In the genomic region with DNA sequence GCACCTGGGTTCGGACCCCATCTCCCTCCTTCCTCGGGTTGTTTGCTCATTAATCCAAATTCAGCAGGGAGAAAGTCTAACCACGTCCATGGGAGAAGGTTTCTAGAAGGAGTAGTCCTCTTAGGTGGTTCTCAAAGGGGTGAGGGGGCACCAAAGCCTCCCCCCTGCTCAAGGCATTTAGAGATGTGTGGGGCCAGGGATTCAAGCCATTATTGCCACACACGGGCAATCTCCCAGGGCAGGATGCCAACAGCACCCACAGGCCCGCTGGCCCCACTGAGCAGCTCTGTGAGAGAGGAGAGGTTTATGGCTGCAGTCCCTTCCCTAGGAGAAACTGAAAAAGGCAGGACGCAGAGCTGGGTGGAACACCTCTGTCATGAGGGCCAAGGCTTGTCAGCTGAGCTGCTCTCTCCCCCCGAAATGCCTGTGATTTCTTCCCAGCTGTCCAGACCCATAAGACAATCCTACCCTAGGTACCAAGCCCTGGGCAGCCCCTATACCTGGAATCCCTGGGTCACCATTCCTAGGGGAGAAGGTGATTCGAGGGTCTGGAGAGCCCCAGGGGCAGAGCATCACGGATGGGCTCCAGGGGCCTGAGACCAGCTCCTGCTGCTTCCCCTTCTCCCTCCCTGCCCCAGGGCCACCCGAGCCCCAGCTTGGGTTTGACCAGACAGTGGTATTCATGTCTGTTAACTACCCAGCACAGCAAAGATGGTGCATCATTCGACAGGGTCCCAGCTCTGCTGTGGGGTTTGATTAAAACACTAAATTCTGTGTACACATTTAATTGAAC, we compare ENCODE assay signal across 2 cellular contexts.
TF ChIP-seq lines count a peak whose summit lies in the region.

No MANE protein-coding gene starts in this region.

TF ChIP-seq in K562, 482 proteins besides CTCF, POLR2A, EP300 and RAD21 (continues in another document):
- TF ChIP-seq, protein P1, sequence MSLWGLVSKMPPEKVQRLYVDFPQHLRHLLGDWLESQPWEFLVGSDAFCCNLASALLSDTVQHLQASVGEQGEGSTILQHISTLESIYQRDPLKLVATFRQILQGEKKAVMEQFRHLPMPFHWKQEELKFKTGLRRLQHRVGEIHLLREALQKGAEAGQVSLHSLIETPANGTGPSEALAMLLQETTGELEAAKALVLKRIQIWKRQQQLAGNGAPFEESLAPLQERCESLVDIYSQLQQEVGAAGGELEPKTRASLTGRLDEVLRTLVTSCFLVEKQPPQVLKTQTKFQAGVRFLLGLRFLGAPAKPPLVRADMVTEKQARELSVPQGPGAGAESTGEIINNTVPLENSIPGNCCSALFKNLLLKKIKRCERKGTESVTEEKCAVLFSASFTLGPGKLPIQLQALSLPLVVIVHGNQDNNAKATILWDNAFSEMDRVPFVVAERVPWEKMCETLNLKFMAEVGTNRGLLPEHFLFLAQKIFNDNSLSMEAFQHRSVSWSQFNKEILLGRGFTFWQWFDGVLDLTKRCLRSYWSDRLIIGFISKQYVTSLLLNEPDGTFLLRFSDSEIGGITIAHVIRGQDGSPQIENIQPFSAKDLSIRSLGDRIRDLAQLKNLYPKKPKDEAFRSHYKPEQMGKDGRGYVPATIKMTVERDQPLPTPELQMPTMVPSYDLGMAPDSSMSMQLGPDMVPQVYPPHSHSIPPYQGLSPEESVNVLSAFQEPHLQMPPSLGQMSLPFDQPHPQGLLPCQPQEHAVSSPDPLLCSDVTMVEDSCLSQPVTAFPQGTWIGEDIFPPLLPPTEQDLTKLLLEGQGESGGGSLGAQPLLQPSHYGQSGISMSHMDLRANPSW (CRISPR knock-in tag; IDR thresholded peaks at IDR 0.05), result no peak
- no peak for TF ChIP-seq ZC3H4 (CRISPR knock-in tag; IDR thresholded peaks at IDR 0.05; ENCODE audit: borderline replicate concordance)
- TF ChIP-seq ZBTB1 (CRISPR knock-in tag; IDR thresholded peaks at IDR 0.05; ENCODE audit: borderline replicate concordance, low read depth), result no peak
- no peak for TF ChIP-seq SRSF7 (optimal IDR thresholded peaks at IDR 0.05; ENCODE audit: low read depth, low read length)
- TF ChIP-seq GATAD2B (IDR thresholded peaks at IDR 0.05; ENCODE audit: borderline replicate concordance), result no peak
- TF ChIP-seq ERF (CRISPR knock-in tag; IDR thresholded peaks at IDR 0.05), result no peak
- no peak for TF ChIP-seq ESRRB (CRISPR knock-in tag; IDR thresholded peaks at IDR 0.05; ENCODE audit: borderline replicate concordance)
- no peak for TF ChIP-seq ZNF274 (IDR thresholded peaks at IDR 0.05; ENCODE audit: borderline replicate concordance, low read depth, low read length)
- no peak for TF ChIP-seq RBM15 (IDR thresholded peaks at IDR 0.05; ENCODE audit: insufficient read depth, low read length)
- TF ChIP-seq, protein P2, sequence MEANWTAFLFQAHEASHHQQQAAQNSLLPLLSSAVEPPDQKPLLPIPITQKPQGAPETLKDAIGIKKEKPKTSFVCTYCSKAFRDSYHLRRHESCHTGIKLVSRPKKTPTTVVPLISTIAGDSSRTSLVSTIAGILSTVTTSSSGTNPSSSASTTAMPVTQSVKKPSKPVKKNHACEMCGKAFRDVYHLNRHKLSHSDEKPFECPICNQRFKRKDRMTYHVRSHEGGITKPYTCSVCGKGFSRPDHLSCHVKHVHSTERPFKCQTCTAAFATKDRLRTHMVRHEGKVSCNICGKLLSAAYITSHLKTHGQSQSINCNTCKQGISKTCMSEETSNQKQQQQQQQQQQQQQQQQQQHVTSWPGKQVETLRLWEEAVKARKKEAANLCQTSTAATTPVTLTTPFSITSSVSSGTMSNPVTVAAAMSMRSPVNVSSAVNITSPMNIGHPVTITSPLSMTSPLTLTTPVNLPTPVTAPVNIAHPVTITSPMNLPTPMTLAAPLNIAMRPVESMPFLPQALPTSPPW (CRISPR knock-in tag; IDR thresholded peaks at IDR 0.05), result no peak
- TF ChIP-seq ARHGAP35 (IDR thresholded peaks at IDR 0.05; ENCODE audit: partially characterized antibody), result no peak
- TF ChIP-seq, protein P3, sequence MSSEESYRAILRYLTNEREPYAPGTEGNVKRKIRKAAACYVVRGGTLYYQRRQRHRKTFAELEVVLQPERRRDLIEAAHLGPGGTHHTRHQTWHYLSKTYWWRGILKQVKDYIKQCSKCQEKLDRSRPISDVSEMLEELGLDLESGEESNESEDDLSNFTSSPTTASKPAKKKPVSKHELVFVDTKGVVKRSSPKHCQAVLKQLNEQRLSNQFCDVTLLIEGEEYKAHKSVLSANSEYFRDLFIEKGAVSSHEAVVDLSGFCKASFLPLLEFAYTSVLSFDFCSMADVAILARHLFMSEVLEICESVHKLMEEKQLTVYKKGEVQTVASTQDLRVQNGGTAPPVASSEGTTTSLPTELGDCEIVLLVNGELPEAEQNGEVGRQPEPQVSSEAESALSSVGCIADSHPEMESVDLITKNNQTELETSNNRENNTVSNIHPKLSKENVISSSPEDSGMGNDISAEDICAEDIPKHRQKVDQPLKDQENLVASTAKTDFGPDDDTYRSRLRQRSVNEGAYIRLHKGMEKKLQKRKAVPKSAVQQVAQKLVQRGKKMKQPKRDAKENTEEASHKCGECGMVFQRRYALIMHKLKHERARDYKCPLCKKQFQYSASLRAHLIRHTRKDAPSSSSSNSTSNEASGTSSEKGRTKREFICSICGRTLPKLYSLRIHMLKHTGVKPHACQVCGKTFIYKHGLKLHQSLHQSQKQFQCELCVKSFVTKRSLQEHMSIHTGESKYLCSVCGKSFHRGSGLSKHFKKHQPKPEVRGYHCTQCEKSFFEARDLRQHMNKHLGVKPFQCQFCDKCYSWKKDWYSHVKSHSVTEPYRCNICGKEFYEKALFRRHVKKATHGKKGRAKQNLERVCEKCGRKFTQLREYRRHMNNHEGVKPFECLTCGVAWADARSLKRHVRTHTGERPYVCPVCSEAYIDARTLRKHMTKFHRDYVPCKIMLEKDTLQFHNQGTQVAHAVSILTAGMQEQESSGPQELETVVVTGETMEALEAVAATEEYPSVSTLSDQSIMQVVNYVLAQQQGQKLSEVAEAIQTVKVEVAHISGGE (CRISPR knock-in tag; IDR thresholded peaks at IDR 0.05), result no peak
- TF ChIP-seq, protein P4, sequence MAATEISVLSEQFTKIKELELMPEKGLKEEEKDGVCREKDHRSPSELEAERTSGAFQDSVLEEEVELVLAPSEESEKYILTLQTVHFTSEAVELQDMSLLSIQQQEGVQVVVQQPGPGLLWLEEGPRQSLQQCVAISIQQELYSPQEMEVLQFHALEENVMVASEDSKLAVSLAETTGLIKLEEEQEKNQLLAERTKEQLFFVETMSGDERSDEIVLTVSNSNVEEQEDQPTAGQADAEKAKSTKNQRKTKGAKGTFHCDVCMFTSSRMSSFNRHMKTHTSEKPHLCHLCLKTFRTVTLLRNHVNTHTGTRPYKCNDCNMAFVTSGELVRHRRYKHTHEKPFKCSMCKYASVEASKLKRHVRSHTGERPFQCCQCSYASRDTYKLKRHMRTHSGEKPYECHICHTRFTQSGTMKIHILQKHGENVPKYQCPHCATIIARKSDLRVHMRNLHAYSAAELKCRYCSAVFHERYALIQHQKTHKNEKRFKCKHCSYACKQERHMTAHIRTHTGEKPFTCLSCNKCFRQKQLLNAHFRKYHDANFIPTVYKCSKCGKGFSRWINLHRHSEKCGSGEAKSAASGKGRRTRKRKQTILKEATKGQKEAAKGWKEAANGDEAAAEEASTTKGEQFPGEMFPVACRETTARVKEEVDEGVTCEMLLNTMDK (IDR thresholded peaks at IDR 0.05; ENCODE audit: borderline replicate concordance, insufficient read depth, low read depth, low read length, poor library complexity, severe bottlenecking), result no peak
- TF ChIP-seq ZNF232 (CRISPR knock-in tag; IDR thresholded peaks at IDR 0.05), result no peak
- no peak for TF ChIP-seq EHMT2 (IDR thresholded peaks at IDR 0.05)
- TF ChIP-seq HEY1 (CRISPR knock-in tag; IDR thresholded peaks at IDR 0.05; ENCODE audit: borderline replicate concordance), result no peak
- TF ChIP-seq KAT8 (IDR thresholded peaks at IDR 0.05; ENCODE audit: low read depth), result no peak
- TF ChIP-seq TEAD1 (CRISPR knock-in tag; IDR thresholded peaks at IDR 0.05), result no peak

TF ChIP-seq in SK-N-SH, 30 proteins besides CTCF, POLR2A, EP300 and RAD21:
- TF ChIP-seq, protein P5, sequence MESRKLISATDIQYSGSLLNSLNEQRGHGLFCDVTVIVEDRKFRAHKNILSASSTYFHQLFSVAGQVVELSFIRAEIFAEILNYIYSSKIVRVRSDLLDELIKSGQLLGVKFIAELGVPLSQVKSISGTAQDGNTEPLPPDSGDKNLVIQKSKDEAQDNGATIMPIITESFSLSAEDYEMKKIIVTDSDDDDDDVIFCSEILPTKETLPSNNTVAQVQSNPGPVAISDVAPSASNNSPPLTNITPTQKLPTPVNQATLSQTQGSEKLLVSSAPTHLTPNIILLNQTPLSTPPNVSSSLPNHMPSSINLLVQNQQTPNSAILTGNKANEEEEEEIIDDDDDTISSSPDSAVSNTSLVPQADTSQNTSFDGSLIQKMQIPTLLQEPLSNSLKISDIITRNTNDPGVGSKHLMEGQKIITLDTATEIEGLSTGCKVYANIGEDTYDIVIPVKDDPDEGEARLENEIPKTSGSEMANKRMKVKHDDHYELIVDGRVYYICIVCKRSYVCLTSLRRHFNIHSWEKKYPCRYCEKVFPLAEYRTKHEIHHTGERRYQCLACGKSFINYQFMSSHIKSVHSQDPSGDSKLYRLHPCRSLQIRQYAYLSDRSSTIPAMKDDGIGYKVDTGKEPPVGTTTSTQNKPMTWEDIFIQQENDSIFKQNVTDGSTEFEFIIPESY (IDR thresholded peaks at IDR 0.05; ENCODE audit: borderline replicate concordance, low read depth), result no peak
- TF ChIP-seq GABPA (IDR thresholded peaks at IDR 0.05; ENCODE audit: low read depth) (no peak), RFX5 (IDR thresholded peaks at IDR 0.05; ENCODE audit: low read length) (no peak), CHD2 (IDR thresholded peaks at IDR 0.05; ENCODE audit: low read length, partially characterized antibody) (no peak), TAF1 (IDR thresholded peaks at IDR 0.05; ENCODE audit: borderline replicate concordance, low read depth, low read length) (no peak), SMC3 (IDR thresholded peaks at IDR 0.05; ENCODE audit: low read depth, low read length) (no peak), POLR2AphosphoS5 (IDR thresholded peaks at IDR 0.05; ENCODE audit: low read depth, low read length) (no peak), FOSL2 (IDR thresholded peaks at IDR 0.05; ENCODE audit: borderline replicate concordance, low read depth) (no peak)
- TF ChIP-seq, protein P6, sequence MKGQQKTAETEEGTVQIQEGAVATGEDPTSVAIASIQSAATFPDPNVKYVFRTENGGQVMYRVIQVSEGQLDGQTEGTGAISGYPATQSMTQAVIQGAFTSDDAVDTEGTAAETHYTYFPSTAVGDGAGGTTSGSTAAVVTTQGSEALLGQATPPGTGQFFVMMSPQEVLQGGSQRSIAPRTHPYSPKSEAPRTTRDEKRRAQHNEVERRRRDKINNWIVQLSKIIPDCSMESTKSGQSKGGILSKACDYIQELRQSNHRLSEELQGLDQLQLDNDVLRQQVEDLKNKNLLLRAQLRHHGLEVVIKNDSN (IDR thresholded peaks at IDR 0.05; ENCODE audit: borderline replicate concordance, low read depth), result no peak
